In the genomic region with DNA sequence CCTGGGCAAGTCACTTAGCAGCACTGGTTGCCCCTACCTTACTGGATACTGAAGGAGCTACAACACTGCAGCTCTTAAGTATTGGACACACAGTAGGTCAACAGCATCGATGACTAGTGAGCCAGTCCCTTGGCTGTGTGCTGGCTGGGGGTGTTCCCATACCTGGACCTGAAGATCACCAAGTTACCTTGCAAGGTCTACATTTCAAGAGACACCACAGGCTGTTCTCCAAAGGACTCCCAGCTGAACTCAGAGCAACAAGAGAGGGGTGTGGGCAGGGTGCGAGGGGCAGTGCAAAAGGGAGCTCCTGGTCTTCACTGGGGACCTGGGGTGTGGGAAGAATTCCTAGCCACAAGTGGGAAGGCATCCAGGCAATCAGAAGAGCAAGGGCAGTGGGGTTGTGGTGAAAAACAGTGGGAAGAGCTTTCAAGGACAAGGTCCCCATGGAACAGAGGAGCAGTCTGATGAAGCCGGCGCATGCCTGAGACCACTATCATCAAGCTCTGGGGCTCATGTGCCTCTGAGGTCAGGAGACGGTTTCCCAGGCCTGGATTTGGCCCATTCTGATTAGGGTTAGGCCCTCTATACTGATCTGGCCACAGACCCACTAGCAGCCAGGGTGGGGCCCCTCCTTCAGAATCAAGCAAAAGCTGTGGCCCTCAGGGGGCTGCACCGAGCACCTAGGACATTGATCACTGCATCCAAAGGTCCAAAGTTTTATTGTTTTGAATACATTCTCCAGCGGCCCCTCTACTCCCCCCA, we compare ENCODE assay signal across 6 cellular contexts. TPM values are rescaled to one million over a fixed set of nuclear protein-coding genes. Genes with fewer than 3 reads are reported as not detected.
DNase-seq lines count a peak whose midpoint lies in the region; ATAC-seq and TF ChIP-seq lines count a peak whose summit lies in the region.

No MANE protein-coding gene starts in this region.

- peak overlapping the region; percentile 68 for H3K27ac Mint-ChIP-seq in activated B cell treated with CpG ODN at 0.5 μM for 24 hours
- H3K27ac Mint-ChIP-seq in stimulated activated naive B cell treated with anti-CD40 and anti-IgM and Interleukin-4, amounts not matched to agents 10 μg/mL and 1 μg/mL and 100 μg/mL, for 72 hours = no peak overlapping the region

- H3K4me1 Mint-ChIP-seq in activated B cell treated with CpG ODN at 0.5 μM for 24 hours = peaks cover 40% of the 10 kb centered on the region
- peaks cover 31 to 62% of the 10 kb centered on the region in 2 donors for H3K4me1 Mint-ChIP-seq in stimulated activated naive B cell treated with anti-CD40 and anti-IgM and Interleukin-4, amounts not matched to agents 10 μg/mL and 1 μg/mL and 100 μg/mL, for 72 hours

- H3K4me1 ChIP-seq in left lung = peaks cover 25 to 50% of the 10 kb centered on the region in 2 donors

- no peak for ATAC-seq in activated B cell treated with CpG ODN at 0.5 μM for 24 hours (ENCODE audit: low read depth)
- no peak for ATAC-seq in left lung
- ATAC-seq in HG03095 (IDR thresholded peaks at IDR 0.05; ENCODE audit: unreplicated experiment) = no peak
- ATAC-seq in stimulated activated naive B cell treated with anti-CD40 and anti-IgM and Interleukin-4, amounts not matched to agents 10 μg/mL and 1 μg/mL and 100 μg/mL, for 72 hours (replicated peaks) = no peak

- peaks cover 0 to 23% of the 10 kb centered on the region in 2 donors for H3K36me3 ChIP-seq in left lung

- CTCF ChIA-PET in activated B cell treated with CpG ODN at 0.5 μM for 24 hours (lab: Charles Lee) = interaction anchor here (1.3 to 3.0 kb wide), 3 partner anchors 32 to 114 kb away, joined by 4 to 29 read pairs (median 5); partner anchors contain the start of gene POU2F2

- no peaks in the 10 kb centered on the region for H3K9me3 Mint-ChIP-seq in activated B cell treated with CpG ODN at 0.5 μM for 24 hours
- no peaks in the 10 kb centered on the region for H3K9me3 Mint-ChIP-seq in stimulated activated naive B cell treated with anti-CD40 and anti-IgM and Interleukin-4, amounts not matched to agents 10 μg/mL and 1 μg/mL and 100 μg/mL, for 72 hours

- H3K4me3 ChIP-seq in left lung = no peak overlapping the region

- intact Hi-C loops in activated B cell treated with CpG ODN at 0.5 μM for 24 hours (cut with micrococcal nuclease) (no loop called here), left lung (cut with DNase I) (no loop called here)

- POLR2A ChIA-PET in activated B cell treated with CpG ODN at 0.5 μM for 24 hours (lab: Charles Lee) = interaction anchor here (0.6 to 7.2 kb wide), 3 partner anchors 8 to 34 kb away, joined by 5 to 68 read pairs (median 8); partner anchors contain the start of gene ERF

- no peaks in the 10 kb centered on the region for H3K27me3 Mint-ChIP-seq in activated B cell treated with CpG ODN at 0.5 μM for 24 hours
- no peaks in the 10 kb centered on the region for H3K27me3 Mint-ChIP-seq in stimulated activated naive B cell treated with anti-CD40 and anti-IgM and Interleukin-4, amounts not matched to agents 10 μg/mL and 1 μg/mL and 100 μg/mL, for 72 hours

- H3K4me3 Mint-ChIP-seq in activated B cell treated with CpG ODN at 0.5 μM for 24 hours = no peak overlapping the region
- H3K4me3 Mint-ChIP-seq in stimulated activated naive B cell treated with anti-CD40 and anti-IgM and Interleukin-4, amounts not matched to agents 10 μg/mL and 1 μg/mL and 100 μg/mL, for 72 hours = no peak overlapping the region

- peak overlapping the region; percentile 16 to 44 for H3K27ac ChIP-seq in left lung

- no peaks in the 10 kb centered on the region for H3K9me3 ChIP-seq in left lung

- peak; percentile 3 for DNase-seq in Ammon's horn (ENCODE audit: low spot score)
- no peak for DNase-seq in activated B cell treated with CpG ODN at 0.5 μM for 24 hours
- DNase-seq in left lung = no peak
- no peak for DNase-seq in stimulated activated naive B cell treated with anti-CD40 and anti-IgM and Interleukin-4, amounts not matched to agents 10 μg/mL and 1 μg/mL and 100 μg/mL, for 72 hours
- no peak for DNase-seq in RKO (ENCODE audit: low spot score)

- TF ChIP-seq CTCF in activated B cell treated with CpG ODN at 0.5 μM for 24 hours (IDR thresholded peaks at IDR 0.05) = no peak
- no peak for TF ChIP-seq CTCF in left lung (IDR thresholded peaks at IDR 0.05)

- H3K27me3 ChIP-seq in left lung = no peaks in the 10 kb centered on the region

- H3K36me3 Mint-ChIP-seq in activated B cell treated with CpG ODN at 0.5 μM for 24 hours (ENCODE audit: low read depth) = peaks cover 24% of the 10 kb centered on the region
- H3K36me3 Mint-ChIP-seq in stimulated activated naive B cell treated with anti-CD40 and anti-IgM and Interleukin-4, amounts not matched to agents 10 μg/mL and 1 μg/mL and 100 μg/mL, for 72 hours = peaks cover 20 to 29% of the 10 kb centered on the region in 2 donors

RNA-seq across cellular contexts. Expression of gene GSK3A, which starts 4.6 kb away (rescaled TPM):
- total RNA-seq in activated B cell treated with CpG ODN at 0.5 μM for 24 hours = 38.2 and 38.6 TPM in 2 replicates
- total RNA-seq in left lung = 10 to 100 TPM; 33.4 to 40.3 TPM

RNA-seq across cellular contexts. Expression of gene ERF, which starts 7.9 kb away (rescaled TPM):
- total RNA-seq in activated B cell treated with CpG ODN at 0.5 μM for 24 hours (47.9 and 48.1 TPM in 2 replicates), left lung (10 to 100 TPM; 47.0 to 55.0 TPM)

RNA-seq across cellular contexts. Expression of gene CIC, which starts 22.0 kb away (rescaled TPM):
- total RNA-seq in activated B cell treated with CpG ODN at 0.5 μM for 24 hours = 85.4 and 96.5 TPM in 2 replicates
- 10 to 100 TPM; 59.8 to 76.1 TPM for total RNA-seq in left lung

RNA-seq across cellular contexts. Expression of gene ZNF526, which starts 26.9 kb away (rescaled TPM):
- total RNA-seq in activated B cell treated with CpG ODN at 0.5 μM for 24 hours = 19.6 and 22.7 TPM in 2 replicates
- 10 to 100 TPM; 11.5 to 12.7 TPM for total RNA-seq in left lung

RNA-seq across cellular contexts. Expression of gene DEDD2, which starts 29.6 kb away (rescaled TPM):
- 26.1 and 29.0 TPM in 2 replicates for total RNA-seq in activated B cell treated with CpG ODN at 0.5 μM for 24 hours
- 10 to 100 TPM; 22.7 to 34.8 TPM for total RNA-seq in left lung
